In genomic region chr20:568097-568864, GRCh38 we compare ENCODE assay signal across 18 cellular contexts. TPM values are rescaled to one million over a fixed set of nuclear protein-coding genes. Genes with fewer than 3 reads are reported as not detected.
A peak's percentile ranks its signal among the peaks of the same experiment; 100 is the strongest.
DNase-seq lines count a peak whose midpoint lies in the region; ATAC-seq and TF ChIP-seq lines count a peak whose summit lies in the region.
"Had no signal": no experiment of that assay in that cellular context is flagged by ENCODE, and none has a peak within 500 bp of the region (broad histone marks: within the 10 kb centered on the region; RNA-seq: fewer than 3 reads in every experiment).

No MANE protein-coding gene starts in this region.

- CTCF ChIA-PET in HCT116 (lab: Charles Lee): interaction anchor here (1.1 to 1.4 kb wide), 2 partner anchors 77 to 79 kb away, joined by 3 to 4 read pairs; no protein-coding TSS in a partner anchor

- H3K9ac ChIP-seq in HCT116 (ENCODE audit: low read length): no peak overlapping the region

- RAD21 ChIA-PET in HCT116 (lab: Charles Lee; ENCODE audit: low non-redundant PET in 1 of 2, low total read pairs in 2 of 2, uncharacterized antibody in 2 of 2, unreplicated experiment in 2 of 2): no interaction called here

- no peak for TF ChIP-seq POLR2A in HCT116 (IDR thresholded peaks at IDR 0.05; ENCODE audit: borderline replicate concordance, extremely low read depth, insufficient read depth, insufficient read length)
- TF ChIP-seq POLR2A in heart left ventricle (IDR thresholded peaks at IDR 0.05): no peak

- peak; percentile 47 for ATAC-seq in HCT116
- ATAC-seq in heart left ventricle: peak; percentile 72 to 85 (median 78)
- ATAC-seq: stimulated activated memory B cell treated with anti-CD40 and anti-IgM and Interleukin-4, amounts not matched to agents 10 μg/mL and 1 μg/mL and 100 μg/mL, for 72 hours had no signal

- H4K20me1 ChIP-seq in HCT116 (ENCODE audit: insufficient read depth): no peaks in the 10 kb centered on the region

- H3K36me3 ChIP-seq in HCT116 (ENCODE audit: control insufficient read depth in 1 of 2, insufficient read depth in 2 of 2, low read length in 2 of 2) (no peaks in the 10 kb centered on the region), heart left ventricle (no peaks in the 10 kb centered on the region)
- H3K36me3 ChIP-seq: tibial artery had no signal

- 16 to 30% (median 19%) methylated on average over 16 to 26 of the region's 26 CpGs for WGBS in heart left ventricle, 4 donors

- H3K79me2 ChIP-seq in HCT116 (ENCODE audit: insufficient read depth, low read length): no peaks in the 10 kb centered on the region

- TF ChIP-seq CTCF in HCT116 (IDR thresholded peaks at IDR 0.05 in 2 of 3, conservative IDR thresholded peaks at IDR 0.05 in 1 of 3; ENCODE audit: borderline replicate concordance in 1 of 3, insufficient read depth in 1 of 3, low read depth in 2 of 3, low read length in 2 of 3) (no peak), heart left ventricle (IDR thresholded peaks at IDR 0.05) (no peak)

- POLR2A ChIA-PET in HCT116 (lab: Charles Lee): interaction anchor here (0.6 kb wide), 1 partner anchor 147 kb away, joined by 3 read pairs; no protein-coding TSS in a partner anchor

- H3K9me2 ChIP-seq in HCT116 (ENCODE audit: insufficient read depth): no peaks in the 10 kb centered on the region

- no peak overlapping the region for H2AFZ ChIP-seq in HCT116 (ENCODE audit: low read depth, low read length, poor library complexity, severe bottlenecking)

- H3K4me3 ChIP-seq in HCT116 (replicated peaks in 1 of 2; ENCODE audit: low read depth in 1 of 2, low read length in 2 of 2) (no peak overlapping the region), heart left ventricle (peak overlapping the region in 5 of 12 donors; percentile 1 to 13 (median 7))
- H3K4me3 ChIP-seq: coronary artery, tibial artery had no signal

- peak overlapping the region; percentile 28; the same call in 1 of the 2 replicates for H3K4me2 ChIP-seq in HCT116 (ENCODE audit: low read length)

- no TSS peak for BruUV-seq in HCT116 (replicated peaks; lab: Mats Ljungman, UMichigan)

- H3K4me1 ChIP-seq in HCT116 (ENCODE audit: control insufficient read depth in 1 of 2, insufficient read depth in 2 of 2, low read length in 2 of 2): peaks cover 8 to 28% of the 10 kb centered on the region in 2 experiments
- H3K4me1 ChIP-seq in heart left ventricle: peaks cover 4 to 50% (median 42%) of the 10 kb centered on the region in 12 donors

- H3K9me3 ChIP-seq in HCT116 (ENCODE audit: control insufficient read depth in 1 of 2, insufficient read depth in 1 of 2, low read depth in 1 of 2, low read length in 2 of 2): no peaks in the 10 kb centered on the region
- no peaks in the 10 kb centered on the region for H3K9me3 ChIP-seq in heart left ventricle
- H3K9me3 ChIP-seq: tibial artery had no signal

- H3K27ac ChIP-seq in HCT116 (ENCODE audit: low read depth, low read length) (no peak overlapping the region), heart left ventricle (peak overlapping the region in 11 of 12 donors; percentile 58 to 94 (median 78))
- H3K27ac ChIP-seq: coronary artery, tibial artery had no signal

- H3K27me3 ChIP-seq in HCT116 (ENCODE audit: insufficient read depth, low read length) (no peaks in the 10 kb centered on the region), heart left ventricle (peaks cover 0 to 7% (median 0%) of the 10 kb centered on the region in 9 donors)

- DNase-seq in HCT116 (ENCODE audit: low read depth, low spot score): no peak
- DNase-seq in RPMI8226: peak; percentile 28
- peak; percentile 74 to 84 (median 78) for DNase-seq in heart left ventricle
- DNase-seq in posterior vena cava (ENCODE audit: low spot score): peak; percentile 76
- DNase-seq in HuH-7 (ENCODE audit: low spot score): no peak
- no peak for DNase-seq in HCEC 1CT
- no peak for DNase-seq in mucosa of gallbladder (ENCODE audit: low spot score)
- DNase-seq: activated CD4-positive, CD25-positive, alpha-beta regulatory T cell; Karpas-422; kidney glomerular epithelial cell; NCI-H1105; stimulated activated CD4-positive, alpha-beta T cell treated with anti-CD3 and anti-CD28 coated beads, Interleukin-15, amount 100 ng/mL, for 24 hours; tibial artery had no signal

- intact Hi-C loops in HCT116 (cut with micrococcal nuclease) (loop anchor here (10.0 kb wide), 2 partner anchors 197 to 387 kb away; partner anchors contain the start of gene SLC52A3), heart left ventricle (cut with DNase I) (loop anchor here in 3 of 10 donors (1.0 to 10.0 kb wide), 3 partner anchors 34 to 213 kb away; no protein-coding TSS in a partner anchor), posterior vena cava (cut with DNase I) (loop anchor here in 1 of 2 donors (10.0 kb wide), 2 partner anchors 97 to 167 kb away; no protein-coding TSS in a partner anchor)

- TF ChIP-seq RAD21 in HCT116 (IDR thresholded peaks at IDR 0.05; ENCODE audit: low read depth): no peak

TF ChIP-seq in HCT116, 20 proteins besides CTCF, POLR2A, EP300 and RAD21:
- TF ChIP-seq YY1 (IDR thresholded peaks at IDR 0.05; ENCODE audit: extremely low read depth, insufficient replicate concordance, low read depth, low read length): no peak
- TF ChIP-seq SIN3A (IDR thresholded peaks at IDR 0.05; ENCODE audit: low read depth): no peak
- TF ChIP-seq MAX (IDR thresholded peaks at IDR 0.05): no peak
- 0 out of 2 replicates have a peak, but pooled peaks have one; percentile 20 for TF ChIP-seq SP1 (IDR thresholded peaks at IDR 0.05; ENCODE audit: low read depth)
- no peak for TF ChIP-seq ZNF274 (IDR thresholded peaks at IDR 0.05; ENCODE audit: low read depth, low read length)
- no peak for TF ChIP-seq EGR1 (IDR thresholded peaks at IDR 0.05; ENCODE audit: low read depth)

RNA-seq across cellular contexts. Expression of gene CSNK2A1, which starts 24.7 kb away (rescaled TPM):
- total RNA-seq in HCT116 (2021; ENCODE audit: unreplicated experiment) (284 TPM), heart left ventricle (100 to 1,000 TPM; 107 to 136 (median 126) TPM), posterior vena cava (10 to 100 TPM; 71.4 to 74.8 TPM), mucosa of gallbladder (91.6 TPM)
- polyA plus RNA-seq in HCT116 (2012): 172 and 182 TPM in 2 replicates
- polyA plus RNA-seq in heart left ventricle: 10 to 100 TPM; 30.3 to 72.1 TPM

RNA-seq across cellular contexts. Expression of gene TCF15, which starts 41.8 kb away (rescaled TPM):
- not detected for total RNA-seq in HCT116 (2021; ENCODE audit: unreplicated experiment)
- polyA plus RNA-seq in HCT116 (2012): not detected in 2 replicates
- 10 to 100 TPM in 5 of 9 donors, 1 to 10 TPM in 4; 5.8 to 18.0 (median 10.0) TPM for total RNA-seq in heart left ventricle
- 10 to 100 TPM in 1 of 2 donors, 1 to 10 TPM in 1; 7.3 to 14.1 TPM for polyA plus RNA-seq in heart left ventricle
- 1 to 10 TPM; 2.2 to 2.5 TPM for total RNA-seq in posterior vena cava
- total RNA-seq in mucosa of gallbladder: 0.37 TPM
- total RNA-seq: activated CD8-positive, alpha-beta memory T cell treated with anti-CD3 and anti-CD28 coated beads for 36 hours; SK-MEL-5 had no signal
- polyA plus RNA-seq: neural cell had no signal

Comparison
In these comparisons a context has a peak if more than half of its experiments do, and no peak if none do; other contexts are left out.
1. DNase-seq: peak in RPMI8226 (single experiment), heart left ventricle (5 of 5) and posterior vena cava (single experiment); none in HCT116 (single experiment), HuH-7 (single experiment), HCEC 1CT (single experiment) and mucosa of gallbladder (single experiment).